Comparison of ENCODE assay signal across 16 cellular contexts in genomic region chr11:122920579-122920978, GRCh38. TPM values are rescaled to one million over a fixed set of nuclear protein-coding genes. Genes with fewer than 3 reads are reported as not detected.
DNase-seq lines count a peak whose midpoint lies in the region; ATAC-seq and TF ChIP-seq lines count a peak whose summit lies in the region.
"Had no signal": no experiment of that assay in that cellular context is flagged by ENCODE, and none has a peak within 500 bp of the region (broad histone marks: within the 10 kb centered on the region; RNA-seq: fewer than 3 reads in every experiment).

No MANE protein-coding gene starts in this region.

- no TSS peak for BruUV-seq in Calu3 (replicated peaks; lab: Mats Ljungman, UMichigan)

- DNase-seq in DMS153 (lab: John Stamatoyannopoulos, UW), result peak; percentile 87
- DNase-seq in NCI-H1417 treated with DMSO at 0.1 percent for 48 hours (lab: John Stamatoyannopoulos, UW), result peak; percentile 51
- peak; percentile 79 for DNase-seq in NCI-H2227 (lab: John Stamatoyannopoulos, UW; ENCODE audit: unreplicated experiment)
- peak; percentile 7 for DNase-seq in iPS DF 19.7 (ENCODE audit: low read depth, low spot score)
- DNase-seq in Calu3, result no peak
- DNase-seq in HK-2 (ENCODE audit: unreplicated experiment), result no peak
- DNase-seq in natural killer cell treated with Interleukin-12 subunit alpha and Interleukin-12 subunit beta and Interleukin-15 and Interleukin-18, amount 100 ng/mL, for 72 hours (ENCODE audit: low spot score), result no peak
- DNase-seq: activated CD4-positive, CD25-positive, alpha-beta regulatory T cell; activated CD8-positive, alpha-beta T cell treated with anti-CD3 and anti-CD28 coated beads for 36 hours; DMS 273 treated with DMSO at 0.1 percent for 48 hours; NCI-H510A treated with DMSO at 0.1 percent for 48 hours; right lobe of liver; stimulated activated naive CD4-positive, alpha-beta T cell treated with Interleukin-2 at 50 U/mL for 16 hours; T-helper 17 cell; tibial artery had no signal

- CTCF ChIA-PET in Calu3 (lab: Charles Lee), result no interaction called here

- H3K4me3 Mint-ChIP-seq in Calu3 (ENCODE audit: low read depth, unreplicated experiment), result no peak overlapping the region
- no peak overlapping the region for H3K4me3 Mint-ChIP-seq in natural killer cell treated with Interleukin-12 subunit alpha and Interleukin-12 subunit beta and Interleukin-15 and Interleukin-18, amount 100 ng/mL, for 72 hours
- H3K4me3 Mint-ChIP-seq: activated CD8-positive, alpha-beta T cell treated with anti-CD3 and anti-CD28 coated beads for 36 hours; T-helper 17 cell had no signal

- no peaks in the 10 kb centered on the region for H3K27me3 Mint-ChIP-seq in Calu3 (ENCODE audit: unreplicated experiment)
- no peaks in the 10 kb centered on the region for H3K27me3 Mint-ChIP-seq in natural killer cell treated with Interleukin-12 subunit alpha and Interleukin-12 subunit beta and Interleukin-15 and Interleukin-18, amount 100 ng/mL, for 72 hours
- H3K27me3 Mint-ChIP-seq: activated CD8-positive, alpha-beta T cell treated with anti-CD3 and anti-CD28 coated beads for 36 hours had no signal

- H3K36me3 Mint-ChIP-seq in Calu3 (ENCODE audit: insufficient read depth, unreplicated experiment), result no peaks in the 10 kb centered on the region
- H3K36me3 Mint-ChIP-seq in natural killer cell treated with Interleukin-12 subunit alpha and Interleukin-12 subunit beta and Interleukin-15 and Interleukin-18, amount 100 ng/mL, for 72 hours, result no peaks in the 10 kb centered on the region

- H3K4me1 Mint-ChIP-seq in Calu3 (ENCODE audit: low read depth, unreplicated experiment), result no peaks in the 10 kb centered on the region
- H3K4me1 Mint-ChIP-seq in natural killer cell treated with Interleukin-12 subunit alpha and Interleukin-12 subunit beta and Interleukin-15 and Interleukin-18, amount 100 ng/mL, for 72 hours (ENCODE audit: low read depth in 2 of 2), result no peaks in the 10 kb centered on the region
- H3K4me1 Mint-ChIP-seq: T-helper 17 cell had no signal

- intact Hi-C loops in Calu3 (cut with micrococcal nuclease; ENCODE audit: unreplicated experiment), result no loop called here

- no peak overlapping the region for H3K27ac Mint-ChIP-seq in Calu3 (ENCODE audit: unreplicated experiment)
- no peak overlapping the region for H3K27ac Mint-ChIP-seq in natural killer cell treated with Interleukin-12 subunit alpha and Interleukin-12 subunit beta and Interleukin-15 and Interleukin-18, amount 100 ng/mL, for 72 hours
- H3K27ac Mint-ChIP-seq: activated CD8-positive, alpha-beta T cell treated with anti-CD3 and anti-CD28 coated beads for 36 hours; T-helper 17 cell had no signal

- no peak for TF ChIP-seq CTCF in Calu3 (IDR thresholded peaks at IDR 0.05; ENCODE audit: unreplicated experiment)

- H3K9me3 Mint-ChIP-seq in Calu3 (ENCODE audit: low read depth, unreplicated experiment), result no peaks in the 10 kb centered on the region
- H3K9me3 Mint-ChIP-seq in natural killer cell treated with Interleukin-12 subunit alpha and Interleukin-12 subunit beta and Interleukin-15 and Interleukin-18, amount 100 ng/mL, for 72 hours, result no peaks in the 10 kb centered on the region
- H3K9me3 Mint-ChIP-seq: activated CD8-positive, alpha-beta T cell treated with anti-CD3 and anti-CD28 coated beads for 36 hours had no signal

- no peak for ATAC-seq in GM18517 (IDR thresholded peaks at IDR 0.05; ENCODE audit: unreplicated experiment)
- ATAC-seq in natural killer cell treated with Interleukin-12 subunit alpha and Interleukin-12 subunit beta and Interleukin-15 and Interleukin-18, amount 100 ng/mL, for 72 hours, result no peak
- ATAC-seq: activated CD8-positive, alpha-beta T cell treated with anti-CD3 and anti-CD28 coated beads for 36 hours; right lobe of liver; T-helper 17 cell had no signal

RNA-seq across cellular contexts. Expression of gene JHY, which starts 38.0 kb away (rescaled TPM):
- total RNA-seq in Calu3 (2022), result 2.7 and 3.5 TPM in 2 replicates
- under 1 TPM; 0.55 to 0.59 TPM for total RNA-seq in natural killer cell treated with Interleukin-12 subunit alpha and Interleukin-12 subunit beta and Interleukin-15 and Interleukin-18, amount 100 ng/mL, for 72 hours

Comparison
In these comparisons a context has a peak if more than half of its experiments do, and no peak if none do; other contexts are left out.
1. DNase-seq: peak in DMS153 (single experiment), NCI-H1417 treated with DMSO at 0.1 percent for 48 hours (single experiment), NCI-H2227 (single experiment) and iPS DF 19.7 (single experiment); none in Calu3 (single experiment), HK-2 (single experiment) and natural killer cell treated with Interleukin-12 subunit alpha and Interleukin-12 subunit beta and Interleukin-15 and Interleukin-18, amount 100 ng/mL, for 72 hours (single experiment).